11 cellular contexts compared by ENCODE assay signal in the genomic region with DNA sequence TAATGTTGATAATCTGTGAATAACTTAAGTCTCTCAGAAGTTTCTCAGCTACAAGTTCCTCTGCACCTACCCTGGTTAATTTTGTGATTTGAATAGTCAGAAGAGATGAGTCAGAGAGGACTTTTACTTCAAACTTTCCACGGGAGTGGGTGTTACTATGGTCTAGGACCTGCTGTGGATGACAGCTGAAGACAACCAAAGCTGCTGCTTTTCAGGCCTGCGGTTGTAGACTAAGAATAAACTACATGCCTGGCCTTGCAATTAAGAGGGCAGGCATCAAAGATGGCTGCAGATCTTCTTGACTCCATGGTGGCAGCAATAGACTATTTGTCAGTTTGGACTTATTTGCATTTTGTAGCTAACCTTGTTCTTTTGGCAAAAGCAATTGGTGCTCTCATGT.
A peak's percentile ranks its signal among the peaks of the same experiment; 100 is the strongest.
DNase-seq lines count a peak whose midpoint lies in the region; ATAC-seq, FAIRE-seq and TF ChIP-seq lines count a peak whose summit lies in the region.
"Had no signal": no experiment of that assay in that cellular context is flagged by ENCODE, and none has a peak within 500 bp of the region (broad histone marks: within the 10 kb centered on the region; RNA-seq: fewer than 3 reads in every experiment).

No MANE protein-coding gene starts in this region.

- 49 to 57% (median 52%) methylated on average over 2 of the region's 2 CpGs for WGBS in small intestine, 3 donors

- H3K4me1 ChIP-seq in PC-3 (ENCODE audit: insufficient read depth, low read length) (peaks cover 15% of the 10 kb centered on the region), small intestine (ENCODE audit: control insufficient read depth in 2 of 2, insufficient read depth in 1 of 2, low read depth in 1 of 2, low read length in 1 of 2) (no peaks in the 10 kb centered on the region)
- H3K4me1 ChIP-seq: gastrocnemius medialis had no signal

- H3K4me3 Mint-ChIP-seq in activated T-helper 17 cell treated with anti-CD3 and anti-CD28 coated beads, Interleukin-2, amount 50 U/mL, for 72 hours: peak overlapping the region; percentile 26

- H3K4me3 ChIP-seq in PC-3 (ENCODE audit: low read length): no peak overlapping the region
- no peak overlapping the region for H3K4me3 ChIP-seq in small intestine (ENCODE audit: low read depth in 1 of 2, low read length in 2 of 2)
- H3K4me3 ChIP-seq: gastrocnemius medialis had no signal

- TF ChIP-seq CTCF in PC-3 (conservative IDR thresholded peaks at IDR 0.05; ENCODE audit: low read depth, low read length): no peak

- H3K9me3 ChIP-seq in PC-3 (ENCODE audit: low read length) (no peaks in the 10 kb centered on the region), small intestine (ENCODE audit: control insufficient read depth, low read depth) (no peaks in the 10 kb centered on the region)
- H3K9me3 ChIP-seq: gastrocnemius medialis had no signal

- no TSS peak for BruUV-seq in PC-3 (replicated peaks; lab: Mats Ljungman, UMichigan)

- peaks cover 9% of the 10 kb centered on the region for H3K4me1 Mint-ChIP-seq in activated T-helper 17 cell treated with anti-CD3 and anti-CD28 coated beads, Interleukin-2, amount 50 U/mL, for 72 hours

- no peak overlapping the region for H3K9ac ChIP-seq in PC-3 (ENCODE audit: low read length)

- no peaks in the 10 kb centered on the region for H3F3A ChIP-seq in PC-3 (ENCODE audit: low read length, unreplicated experiment)

- ATAC-seq in HG03095 (IDR thresholded peaks at IDR 0.05; ENCODE audit: unreplicated experiment): peak; percentile 93
- peak; percentile 99 for ATAC-seq in activated T-helper 17 cell treated with anti-CD3 and anti-CD28 coated beads, Interleukin-2, amount 50 U/mL, for 72 hours (replicated peaks)
- no peak for ATAC-seq in PC-3
- ATAC-seq: gastrocnemius medialis had no signal

- POLR2A ChIA-PET in PC-3 (lab: Charles Lee; ENCODE audit: unreplicated experiment): no interaction called here

- H3K27ac Mint-ChIP-seq in activated T-helper 17 cell treated with anti-CD3 and anti-CD28 coated beads, Interleukin-2, amount 50 U/mL, for 72 hours: peak overlapping the region; percentile 26

- H3K36me3 ChIP-seq in PC-3 (ENCODE audit: low read depth, low read length): no peaks in the 10 kb centered on the region
- no peaks in the 10 kb centered on the region for H3K36me3 ChIP-seq in small intestine (ENCODE audit: control insufficient read depth in 2 of 2, insufficient read depth in 2 of 2, low read length in 2 of 2)
- H3K36me3 ChIP-seq: gastrocnemius medialis had no signal

- no peaks in the 10 kb centered on the region for H3K36me3 Mint-ChIP-seq in activated T-helper 17 cell treated with anti-CD3 and anti-CD28 coated beads, Interleukin-2, amount 50 U/mL, for 72 hours (ENCODE audit: low read depth)

- intact Hi-C loops in PC-3 (cut with micrococcal nuclease): no loop called here

- no peaks in the 10 kb centered on the region for H3K79me2 ChIP-seq in PC-3 (ENCODE audit: low read length)

- H2AFZ ChIP-seq in PC-3 (ENCODE audit: low read length): no peak overlapping the region

- H3K27me3 Mint-ChIP-seq in activated T-helper 17 cell treated with anti-CD3 and anti-CD28 coated beads, Interleukin-2, amount 50 U/mL, for 72 hours: no peaks in the 10 kb centered on the region

- FAIRE-seq in small intestine (lab: Jason Lieb, UNC): no peak
- FAIRE-seq: A204.1 had no signal

- H4K20me1 ChIP-seq in PC-3 (ENCODE audit: low read length): no peaks in the 10 kb centered on the region

- peak; percentile 3 to 42 for DNase-seq in activated CD4-positive, alpha-beta T cell treated with anti-CD3 and anti-CD28 coated beads for 24 hours (ENCODE audit: low read depth in 2 of 2)
- no peak for DNase-seq in activated CD4-positive, alpha-beta T cell treated with anti-CD3 and anti-CD28 coated beads, Interleukin-2, amount 50 U/mL, for 1 hour
- peak; percentile 50 for DNase-seq in stimulated activated CD8-positive, alpha-beta memory T cell treated with anti-CD3 and anti-CD28 coated beads, Interleukin-4, amount 100 ng/mL, for 48 hours
- DNase-seq in PC-3: no peak
- no peak for DNase-seq in NCI-H1417 treated with DMSO at 0.1 percent for 48 hours (lab: John Stamatoyannopoulos, UW)
- DNase-seq in small intestine: no peak
- DNase-seq: gastrocnemius medialis had no signal

- no peak overlapping the region for H3K27ac ChIP-seq in PC-3 (ENCODE audit: low read length)
- no peak overlapping the region for H3K27ac ChIP-seq in small intestine (ENCODE audit: low read depth in 1 of 2, low read length in 1 of 2)
- H3K27ac ChIP-seq: gastrocnemius medialis, HL-60 had no signal

- no peak overlapping the region for H3K4me2 ChIP-seq in PC-3 (ENCODE audit: low read length)

- CTCF ChIA-PET in PC-3 (lab: Charles Lee): no interaction called here

- H3K9me2 ChIP-seq in PC-3 (replicated peaks; ENCODE audit: low read length): no peaks in the 10 kb centered on the region

- no peaks in the 10 kb centered on the region for H3K9me3 Mint-ChIP-seq in activated T-helper 17 cell treated with anti-CD3 and anti-CD28 coated beads, Interleukin-2, amount 50 U/mL, for 72 hours

- H3K27me3 ChIP-seq in PC-3 (ENCODE audit: low read length) (no peaks in the 10 kb centered on the region), small intestine (ENCODE audit: control insufficient read depth in 2 of 2, insufficient read depth in 2 of 2, low read length in 2 of 2) (no peaks in the 10 kb centered on the region)
- H3K27me3 ChIP-seq: gastrocnemius medialis had no signal

Comparison
In these comparisons a context has a peak if more than half of its experiments do, and no peak if none do; other contexts are left out.
1. DNase-seq: peak in activated CD4-positive, alpha-beta T cell treated with anti-CD3 and anti-CD28 coated beads for 24 hours (2 of 2) and stimulated activated CD8-positive, alpha-beta memory T cell treated with anti-CD3 and anti-CD28 coated beads, Interleukin-4, amount 100 ng/mL, for 48 hours (single experiment); none in activated CD4-positive, alpha-beta T cell treated with anti-CD3 and anti-CD28 coated beads, Interleukin-2, amount 50 U/mL, for 1 hour (single experiment), PC-3 (single experiment), NCI-H1417 treated with DMSO at 0.1 percent for 48 hours (single experiment) and small intestine (single experiment).